28 cellular contexts compared by ENCODE assay signal in the genomic region with DNA sequence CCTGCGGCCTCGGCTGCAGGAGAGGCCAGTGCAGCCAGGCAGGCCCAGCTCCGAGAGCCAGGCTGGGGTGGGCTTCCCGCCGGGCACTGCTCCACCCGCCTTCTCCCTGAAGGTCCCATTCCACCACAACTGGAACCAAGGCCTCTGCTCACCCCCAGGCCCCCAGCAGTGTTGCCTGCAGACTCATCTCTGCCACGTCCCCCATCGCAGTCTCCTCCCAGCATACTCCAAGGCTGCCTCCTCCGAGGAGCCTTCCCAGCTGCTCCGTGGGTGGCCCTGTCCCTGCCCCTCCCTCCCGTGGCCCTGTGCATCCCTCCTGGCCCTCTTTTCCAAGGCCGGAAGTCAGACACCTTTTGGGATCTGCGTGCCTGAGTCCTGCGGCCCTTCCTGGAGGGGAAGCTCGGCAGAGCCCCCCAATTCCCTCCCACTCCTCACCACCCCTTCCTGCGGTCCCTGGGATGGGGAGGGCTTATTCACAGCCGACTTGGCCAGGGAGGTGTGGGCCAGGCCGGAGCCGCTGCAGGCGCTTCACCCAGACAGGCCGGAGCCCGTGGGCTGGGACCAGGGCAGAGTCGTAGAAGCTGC. TPM values are rescaled to one million over a fixed set of nuclear protein-coding genes. Genes with fewer than 3 reads are reported as not detected.
DNase-seq lines count a peak whose midpoint lies in the region; ATAC-seq, FAIRE-seq and TF ChIP-seq lines count a peak whose summit lies in the region.
"Had no signal": no experiment of that assay in that cellular context is flagged by ENCODE, and none has a peak within 500 bp of the region (broad histone marks: within the 10 kb centered on the region; RNA-seq: fewer than 3 reads in every experiment).

No MANE protein-coding gene starts in this region.

- intact Hi-C loops in HepG2 (cut with micrococcal nuclease; ENCODE audit: unreplicated experiment), result no loop called here
- intact Hi-C loops in right lobe of liver (cut with DNase I), result no loop called here
- intact Hi-C loops in lower lobe of right lung (cut with DNase I), result no loop called here
- intact Hi-C loops in prostate gland (cut with DNase I), result no loop called here

- H3K27me3 ChIP-seq in HepG2 (ENCODE audit: control insufficient read depth in 1 of 2, insufficient read depth in 2 of 2, low read length in 2 of 2) (peaks cover 10 to 51% of the 10 kb centered on the region in 2 experiments), right lobe of liver (no peaks in the 10 kb centered on the region), gastroesophageal sphincter (no peaks in the 10 kb centered on the region), lower lobe of right lung (ENCODE audit: low read depth) (no peaks in the 10 kb centered on the region), prostate gland (replicated peaks; ENCODE audit: insufficient read depth) (no peaks in the 10 kb centered on the region)
- H3K27me3 ChIP-seq: gastrocnemius medialis, MG63, SJCRH30 had no signal

- TF ChIP-seq RAD21 in HepG2 (CRISPR knock-in tag; IDR thresholded peaks at IDR 0.05), result no peak

- WGBS in HepG2 (ENCODE audit: low lambda C conversion rate), result 42% methylated on average over 11 of the region's 23 CpGs
- 83% methylated on average over 9 of the region's 23 CpGs for WGBS in right lobe of liver (ENCODE audit: insufficient coverage, low coverage, low lambda C conversion rate, missing lambda C conversion rate)
- WGBS in gastroesophageal sphincter (ENCODE audit: low coverage in 1 of 2), 2 donors, result 66% methylated on average over 5 of the region's 23 CpGs; no CpG with 5 or more reads in 1 of the 2 donors
- 79% methylated on average over 23 of the region's 23 CpGs for WGBS in prostate gland

- H3K9me3 ChIP-seq in HepG2 (ENCODE audit: low read length), result no peaks in the 10 kb centered on the region
- H3K9me3 ChIP-seq in right lobe of liver, result no peaks in the 10 kb centered on the region
- no peaks in the 10 kb centered on the region for H3K9me3 ChIP-seq in gastroesophageal sphincter
- H3K9me3 ChIP-seq in lower lobe of right lung, result no peaks in the 10 kb centered on the region
- H3K9me3 ChIP-seq in prostate gland, result no peaks in the 10 kb centered on the region
- H3K9me3 ChIP-seq: gastrocnemius medialis, HAP-1, MG63, SJCRH30 had no signal

- no TSS peak for BruUV-seq in HepG2 (replicated peaks; lab: Mats Ljungman, UMichigan)

- ATAC-seq in HepG2 (no peak), right lobe of liver (no peak), gastroesophageal sphincter (no peak), lower lobe of right lung (no peak)
- ATAC-seq: gastrocnemius medialis; Panc1; stimulated activated naive CD8-positive, alpha-beta T cell treated with anti-CD3 and anti-CD28 coated beads, Interleukin-15, amount 100 ng/mL, for 72 hours had no signal

- TF ChIP-seq POLR2A in HepG2 (IDR thresholded peaks at IDR 0.05; ENCODE audit: insufficient read depth in 1 of 2, low read depth in 2 of 2, low read length in 2 of 2) (no peak), right lobe of liver (IDR thresholded peaks at IDR 0.05) (no peak), gastroesophageal sphincter (IDR thresholded peaks at IDR 0.05) (no peak), prostate gland (IDR thresholded peaks at IDR 0.05) (no peak)

- H3K4me3 ChIP-seq in HepG2 (replicated peaks in 1 of 3; ENCODE audit: insufficient read depth in 1 of 3, low read depth in 2 of 3, low read length in 3 of 3), result peak overlapping the region in 1 of 3 experiments; percentile 37; a peak in 1 of 6 replicates
- no peak overlapping the region for H3K4me3 ChIP-seq in right lobe of liver
- H3K4me3 ChIP-seq in gastroesophageal sphincter, result no peak overlapping the region
- no peak overlapping the region for H3K4me3 ChIP-seq in lower lobe of right lung
- no peak overlapping the region for H3K4me3 ChIP-seq in prostate gland
- H3K4me3 ChIP-seq: gastrocnemius medialis, HAP-1, MG63, SJCRH30 had no signal

- in situ Hi-C loops in HepG2 (cut with HindIII; ENCODE audit: extremely low pct_ligation_motif_present, low pct_unique_long_range_greater_than_20kb), result no loop called here

- H3K9ac ChIP-seq in HepG2 (ENCODE audit: insufficient read depth, low read depth, low read length), result no peak overlapping the region

- TF ChIP-seq CTCF in HepG2 (CRISPR knock-in tag; IDR thresholded peaks at IDR 0.05) (no peak), right lobe of liver (IDR thresholded peaks at IDR 0.05) (no peak), gastroesophageal sphincter (IDR thresholded peaks at IDR 0.05) (no peak), lower lobe of right lung (IDR thresholded peaks at IDR 0.05) (no peak), prostate gland (IDR thresholded peaks at IDR 0.05) (no peak)

- H4K20me1 ChIP-seq in HepG2 (ENCODE audit: insufficient read depth, low read length), result no peaks in the 10 kb centered on the region

- no peak overlapping the region for H3K4me2 ChIP-seq in HepG2 (ENCODE audit: low read depth, low read length)

- POLR2A ChIA-PET in HepG2 (lab: Yijun Ruan, JAX), result interaction anchor here (6.2 kb wide), 1 partner anchor 26 kb away, joined by 141 read pairs; no protein-coding TSS in a partner anchor

- no peak for FAIRE-seq in HepG2 (lab: Jason Lieb, UNC)
- FAIRE-seq: endometrium, islet of Langerhans, small intestine had no signal

- H3K27ac ChIP-seq in HepG2 (ENCODE audit: extremely low read length, insufficient read depth, low read length) (no peak overlapping the region), right lobe of liver (no peak overlapping the region), gastroesophageal sphincter (peak overlapping the region in 3 of 4 donors; percentile 32 to 94 (median 91)), lower lobe of right lung (no peak overlapping the region), prostate gland (no peak overlapping the region)
- H3K27ac ChIP-seq: gastrocnemius medialis, SJCRH30 had no signal

- TF ChIP-seq EP300 in HepG2 (IDR thresholded peaks at IDR 0.05; ENCODE audit: low read depth in 2 of 2, low read length in 2 of 2) (no peak), HepG2 (CRISPR knock-in tag; IDR thresholded peaks at IDR 0.05; ENCODE audit: borderline replicate concordance) (no peak), gastroesophageal sphincter (IDR thresholded peaks at IDR 0.05) (no peak)

- no peaks in the 10 kb centered on the region for H3K36me3 ChIP-seq in HepG2 (replicated peaks in 1 of 2; ENCODE audit: control insufficient read depth in 1 of 2, insufficient read depth in 2 of 2, low read length in 2 of 2)
- H3K36me3 ChIP-seq in right lobe of liver, result no peaks in the 10 kb centered on the region
- H3K36me3 ChIP-seq in gastroesophageal sphincter, result no peaks in the 10 kb centered on the region
- no peaks in the 10 kb centered on the region for H3K36me3 ChIP-seq in lower lobe of right lung
- no peaks in the 10 kb centered on the region for H3K36me3 ChIP-seq in prostate gland
- H3K36me3 ChIP-seq: gastrocnemius medialis, HAP-1, MG63, SJCRH30 had no signal

- no peak overlapping the region for H2AFZ ChIP-seq in HepG2 (ENCODE audit: low read length)

- CTCF ChIA-PET in HepG2 (lab: Yijun Ruan, JAX; ENCODE audit: low intra/inter-chr PET ratio, low total read pairs), result no interaction called here

- H3K4me1 ChIP-seq in HepG2 (ENCODE audit: insufficient read depth, low read length) (peaks cover 79% of the 10 kb centered on the region), right lobe of liver (no peaks in the 10 kb centered on the region), gastroesophageal sphincter (peaks cover 2 to 81% (median 30%) of the 10 kb centered on the region in 3 donors), lower lobe of right lung (peaks cover 6% of the 10 kb centered on the region), prostate gland (replicated peaks) (no peaks in the 10 kb centered on the region)
- H3K4me1 ChIP-seq: HAP-1 had no signal

- no peak for DNase-seq in HepG2 (ENCODE audit: low spot score)
- no peak for DNase-seq in right lobe of liver
- DNase-seq in lower lobe of right lung, result peak; percentile 32
- no peak for DNase-seq in HuH-7 (ENCODE audit: low spot score)
- DNase-seq in NCI-H526 (lab: John Stamatoyannopoulos, UW), result no peak
- no peak for DNase-seq in prostate gland (ENCODE audit: low spot score)
- DNase-seq: activated B cell treated with CpG ODN at 0.5 μM for 24 hours; activated CD4-positive, alpha-beta T cell treated with anti-CD3 and anti-CD28 coated beads, Interleukin-2, amount 50 U/mL, for 4 hours; C1 segment of cervical spinal cord; Calu3; central memory CD4-positive, alpha-beta T cell; DND-41; KG1; MG63; NCI-H1105 treated with DMSO at 0.1 percent for 48 hours; NCI-H1930; NCI-H69; SJCRH30; small intestine; stimulated activated CD4-positive, alpha-beta T cell treated with anti-CD3 and anti-CD28 coated beads, Interleukin-1b, Interleukin-23, amount 100 ng/mL, for 48 hours; stimulated activated CD8-positive, alpha-beta memory T cell treated with anti-CD3 and anti-CD28 coated beads, Interleukin-4, amount 100 ng/mL, for 48 hours; stimulated activated naive CD8-positive, alpha-beta T cell treated with anti-CD3 and anti-CD28 coated beads, Interleukin-15, amount 100 ng/mL, for 72 hours had no signal

- H3K79me2 ChIP-seq in HepG2 (ENCODE audit: insufficient read depth, low read length), result no peaks in the 10 kb centered on the region

RNA-seq across cellular contexts. Expression of gene SLX9, which starts 47.6 kb away (rescaled TPM):
- total RNA-seq in HepG2 (2016; rRNA removed; fragmentation: Illumina TruSeq; extraction: Trizol) (47.1 and 51.5 TPM in 2 replicates), right lobe of liver (10 to 100 TPM; 15.0 to 27.9 (median 17.1) TPM), gastroesophageal sphincter (10 to 100 TPM; 15.7 to 53.9 (median 36.4) TPM), lower lobe of right lung (15.7 TPM), prostate gland (10 to 100 TPM; 21.4 to 24.8 TPM)
- total RNA-seq in HepG2 (2016; cell fraction: cytosol; rRNA removed; fragmentation: Illumina TruSeq; extraction: Trizol; ENCODE audit: low read depth), result 43.4 and 50.9 TPM in 2 replicates
- total RNA-seq in HepG2 (2016; cell fraction: insoluble cytoplasmic fraction; rRNA removed; fragmentation: Illumina TruSeq; extraction: Trizol), result 51.9 and 55.4 TPM in 2 replicates
- total RNA-seq in HepG2 (2016; cell fraction: membrane; rRNA removed; fragmentation: Illumina TruSeq; extraction: Trizol), result 31.2 and 37.8 TPM in 2 replicates
- 17.3 and 20.5 TPM in 2 replicates for total RNA-seq in HepG2 (2016; cell fraction: nucleus; rRNA removed; fragmentation: Illumina TruSeq; extraction: Trizol)
- polyA plus RNA-seq in HepG2 (2011; rRNA removed), result 21.0 and 22.6 TPM in 2 replicates
- 32.4 and 47.0 TPM in 2 replicates for polyA plus RNA-seq in HepG2 (2011; cell fraction: cytosol; rRNA removed)
- 22.9 and 26.2 TPM in 2 replicates for polyA plus RNA-seq in HepG2 (2011; cell fraction: nucleus; rRNA removed)
- polyA plus RNA-seq in HepG2 (2012), result 22.9 TPM in 2 replicates
- polyA plus RNA-seq in HepG2 (2016; cell fraction: cytosol; fragmentation: Illumina TruSeq; extraction: Trizol; ENCODE audit: low read depth), result 43.3 and 45.1 TPM in 2 replicates
- 53.9 and 57.5 TPM in 2 replicates for polyA plus RNA-seq in HepG2 (2016; cell fraction: insoluble cytoplasmic fraction; fragmentation: Illumina TruSeq; extraction: Trizol; ENCODE audit: low read depth)
- polyA plus RNA-seq in HepG2 (2016; cell fraction: membrane; fragmentation: Illumina TruSeq; extraction: Trizol; ENCODE audit: low read depth), result 27.6 and 29.8 TPM in 2 replicates
- 35.4 and 41.4 TPM in 2 replicates for polyA plus RNA-seq in HepG2 (2016; cell fraction: nucleus; fragmentation: Illumina TruSeq; extraction: Trizol; ENCODE audit: insufficient read depth, low read depth)
- 14.1 and 17.2 TPM in 2 replicates for polyA minus RNA-seq in HepG2 (2011; rRNA and poly(A)+ RNA removed; ENCODE audit: low replicate concordance)
- 15.8 and 22.1 TPM in 2 replicates for polyA minus RNA-seq in HepG2 (2011; cell fraction: cytosol; rRNA and poly(A)+ RNA removed)
- 5.8 and 8.6 TPM in 2 replicates for polyA minus RNA-seq in HepG2 (2011; cell fraction: nucleus; rRNA and poly(A)+ RNA removed)

Comparison
In these comparisons a context has a peak if more than half of its experiments do, and no peak if none do; other contexts are left out.
1. H3K27ac ChIP-seq: peak in gastroesophageal sphincter (3 of 4); none in HepG2 (single experiment), right lobe of liver (0 of 3), lower lobe of right lung (single experiment) and prostate gland (0 of 2).